In genomic region chr16:29742683-29743275, GRCh38 we compare ENCODE assay signal across 18 cellular contexts. TPM values are rescaled to one million over a fixed set of nuclear protein-coding genes. Genes with fewer than 3 reads are reported as not detected.
DNase-seq lines count a peak whose midpoint lies in the region; ATAC-seq, FAIRE-seq and TF ChIP-seq lines count a peak whose summit lies in the region.
"Had no signal": no experiment of that assay in that cellular context is flagged by ENCODE, and none has a peak within 500 bp of the region (broad histone marks: within the 10 kb centered on the region; RNA-seq: fewer than 3 reads in every experiment).

No MANE protein-coding gene starts in this region.

- CTCF ChIA-PET in activated CD8-positive, alpha-beta T cell treated with anti-CD3 and anti-CD28 coated beads for 36 hours (lab: Charles Lee) = interaction anchor here (1.0 to 1.8 kb wide), 2 partner anchors 42 to 48 kb away, joined by 3 to 6 read pairs; partner anchors contain the start of gene KIF22

- peak overlapping the region; percentile 49 for H3K4me3 ChIP-seq in CD4-positive, CD25-positive, alpha-beta regulatory T cell (ENCODE audit: low read depth, low read length)
- H3K4me3 ChIP-seq in mucosa of rectum (ENCODE audit: low read length in 2 of 2) (no peak overlapping the region), kidney (ENCODE audit: low read length in 2 of 2) (no peak overlapping the region)
- H3K4me3 ChIP-seq: left ventricle myocardium inferior, pancreas had no signal

- no peak for TF ChIP-seq CTCF in activated CD8-positive, alpha-beta T cell treated with anti-CD3 and anti-CD28 coated beads for 36 hours (IDR thresholded peaks at IDR 0.05)
- TF ChIP-seq CTCF in kidney (IDR thresholded peaks at IDR 0.05; ENCODE audit: borderline replicate concordance, extremely low read depth, insufficient read depth) = no peak

- H3K27ac Mint-ChIP-seq in CD4-positive, CD25-positive, alpha-beta regulatory T cell = peak overlapping the region; percentile 59 to 90 (median 89)
- H3K27ac Mint-ChIP-seq in activated CD8-positive, alpha-beta T cell treated with anti-CD3 and anti-CD28 coated beads for 36 hours = peak overlapping the region; percentile 97

- no peak for FAIRE-seq in kidney (lab: Jason Lieb, UNC)
- FAIRE-seq: pancreas had no signal

- DNase-seq in DMS79 treated with DMSO at 0.1 percent for 48 hours (lab: John Stamatoyannopoulos, UW) (peak; percentile 21), DMS79 (lab: John Stamatoyannopoulos, UW) (no peak), kidney (no peak), hippocampal formation (lab: John Stamatoyannopoulos, UW) (no peak), NCI-H2227 (lab: John Stamatoyannopoulos, UW; ENCODE audit: unreplicated experiment) (no peak)
- DNase-seq in CD4-positive, CD25-positive, alpha-beta regulatory T cell = no peak
- no peak for DNase-seq in activated CD8-positive, alpha-beta T cell treated with anti-CD3 and anti-CD28 coated beads for 36 hours
- DNase-seq: anterior cingulate cortex; C1 segment of cervical spinal cord; DND-41; foreskin keratinocyte; left ventricle myocardium inferior; NCI-H2081 treated with DMSO at 0.1 percent for 48 hours; pancreas; stimulated activated CD4-positive, alpha-beta T cell treated with anti-CD3 and anti-CD28 coated beads, Interleukin-4, amount 100 ng/mL, for 1 hour had no signal

- H3K9ac ChIP-seq in mucosa of rectum (ENCODE audit: low read depth in 1 of 2, low read length in 2 of 2) = no peak overlapping the region
- H3K9ac ChIP-seq in kidney (ENCODE audit: low read length in 2 of 2) = no peak overlapping the region

- peak overlapping the region; percentile 88 to 99 (median 92) for H3K4me3 Mint-ChIP-seq in CD4-positive, CD25-positive, alpha-beta regulatory T cell
- H3K4me3 Mint-ChIP-seq in activated CD8-positive, alpha-beta T cell treated with anti-CD3 and anti-CD28 coated beads for 36 hours = peak overlapping the region; percentile 84

- H3K27ac ChIP-seq in CD4-positive, CD25-positive, alpha-beta regulatory T cell (ENCODE audit: insufficient read depth, low read length, poor library complexity, severe bottlenecking) = peak overlapping the region; percentile 95
- H3K27ac ChIP-seq in mucosa of rectum (ENCODE audit: low read depth in 2 of 2, low read length in 2 of 2) (peak overlapping the region; percentile 9 to 29), kidney (ENCODE audit: low read depth in 2 of 2, low read length in 2 of 2) (no peak overlapping the region)
- H3K27ac ChIP-seq: 22Rv1, foreskin keratinocyte, left ventricle myocardium inferior, pancreas had no signal

- no peaks in the 10 kb centered on the region for H3K27me3 ChIP-seq in CD4-positive, CD25-positive, alpha-beta regulatory T cell (ENCODE audit: control insufficient read depth, insufficient read depth, low read length)
- no peaks in the 10 kb centered on the region for H3K27me3 ChIP-seq in mucosa of rectum (ENCODE audit: control insufficient read depth in 2 of 2, insufficient read depth in 2 of 2, low read length in 2 of 2)
- H3K27me3 ChIP-seq: pancreas had no signal

- peaks cover 92% of the 10 kb centered on the region for H3K4me1 ChIP-seq in CD4-positive, CD25-positive, alpha-beta regulatory T cell (ENCODE audit: control insufficient read depth, insufficient read depth, low read length, poor library complexity, severe bottlenecking)
- H3K4me1 ChIP-seq in mucosa of rectum (ENCODE audit: control insufficient read depth in 2 of 2, insufficient read depth in 2 of 2, low read length in 2 of 2) (peaks cover 41 to 69% of the 10 kb centered on the region in 2 donors), kidney (ENCODE audit: control insufficient read depth in 1 of 2, insufficient read depth in 1 of 2, low read depth in 1 of 2, low read length in 2 of 2) (no peaks in the 10 kb centered on the region)
- H3K4me1 ChIP-seq: foreskin keratinocyte, left ventricle myocardium inferior, pancreas had no signal

- POLR2A ChIA-PET in activated CD8-positive, alpha-beta T cell treated with anti-CD3 and anti-CD28 coated beads for 36 hours (lab: Charles Lee) = interaction anchor here (0.6 to 2.2 kb wide), 4 partner anchors 8 to 190 kb away, joined by 3 to 20 read pairs (median 4); no protein-coding TSS in a partner anchor

- peaks cover 50% of the 10 kb centered on the region for H3K36me3 Mint-ChIP-seq in CD4-positive, CD25-positive, alpha-beta regulatory T cell
- peaks cover 28% of the 10 kb centered on the region for H3K36me3 Mint-ChIP-seq in activated CD8-positive, alpha-beta T cell treated with anti-CD3 and anti-CD28 coated beads for 36 hours (ENCODE audit: low read depth)

- peaks cover 5% of the 10 kb centered on the region for H3K27me3 Mint-ChIP-seq in CD4-positive, CD25-positive, alpha-beta regulatory T cell
- H3K27me3 Mint-ChIP-seq in activated CD8-positive, alpha-beta T cell treated with anti-CD3 and anti-CD28 coated beads for 36 hours = no peaks in the 10 kb centered on the region

- ATAC-seq in CD4-positive, CD25-positive, alpha-beta regulatory T cell (ENCODE audit: low read depth in 2 of 2) = no peak
- no peak for ATAC-seq in activated CD8-positive, alpha-beta T cell treated with anti-CD3 and anti-CD28 coated beads for 36 hours
- ATAC-seq: foreskin keratinocyte, pancreas had no signal

- intact Hi-C loops in activated CD8-positive, alpha-beta T cell treated with anti-CD3 and anti-CD28 coated beads for 36 hours (cut with micrococcal nuclease) = loop anchor here (5.0 kb wide), 1 partner anchor 50 kb away; the partner anchor contains the start of gene KIF22
- intact Hi-C loops in kidney (cut with DNase I) = no loop called here

- H3K9me3 Mint-ChIP-seq in CD4-positive, CD25-positive, alpha-beta regulatory T cell = peaks cover 0 to 2% (median 0%) of the 10 kb centered on the region in 7 donors
- H3K9me3 Mint-ChIP-seq in activated CD8-positive, alpha-beta T cell treated with anti-CD3 and anti-CD28 coated beads for 36 hours = no peaks in the 10 kb centered on the region

- no peaks in the 10 kb centered on the region for H3K9me3 ChIP-seq in CD4-positive, CD25-positive, alpha-beta regulatory T cell (ENCODE audit: control insufficient read depth in 2 of 2, low read length in 2 of 2)
- H3K9me3 ChIP-seq in mucosa of rectum (ENCODE audit: control insufficient read depth in 2 of 2, low read length in 2 of 2) (no peaks in the 10 kb centered on the region), kidney (ENCODE audit: control insufficient read depth in 1 of 2, low read length in 2 of 2) (peaks cover 0 to 2% of the 10 kb centered on the region in 2 donors)
- H3K9me3 ChIP-seq: pancreas had no signal

- peaks cover 26% of the 10 kb centered on the region for H3K36me3 ChIP-seq in CD4-positive, CD25-positive, alpha-beta regulatory T cell (ENCODE audit: control insufficient read depth, insufficient read depth, low read length)
- H3K36me3 ChIP-seq in mucosa of rectum (ENCODE audit: control insufficient read depth in 2 of 2, insufficient read depth in 2 of 2, low read length in 2 of 2) (no peaks in the 10 kb centered on the region), kidney (ENCODE audit: control insufficient read depth in 1 of 2, insufficient read depth in 2 of 2, low read length in 2 of 2) (no peaks in the 10 kb centered on the region)
- H3K36me3 ChIP-seq: left ventricle myocardium inferior, pancreas had no signal

- peaks cover 20 to 89% (median 62%) of the 10 kb centered on the region in 4 donors for H3K4me1 Mint-ChIP-seq in CD4-positive, CD25-positive, alpha-beta regulatory T cell
- H3K4me1 Mint-ChIP-seq in activated CD8-positive, alpha-beta T cell treated with anti-CD3 and anti-CD28 coated beads for 36 hours (ENCODE audit: low read depth) = peaks cover 74% of the 10 kb centered on the region

RNA-seq across cellular contexts. Expression of gene C16orf54, which starts 3.0 kb away (rescaled TPM):
- 89.4 TPM for total RNA-seq in CD4-positive, CD25-positive, alpha-beta regulatory T cell
- 10 to 100 TPM; 31.4 to 84.9 (median 57.2) TPM for polyA plus RNA-seq in CD4-positive, CD25-positive, alpha-beta regulatory T cell
- total RNA-seq in activated CD8-positive, alpha-beta T cell treated with anti-CD3 and anti-CD28 coated beads for 36 hours = 10 to 100 TPM; 22.2 to 22.4 TPM
- total RNA-seq in kidney = 4.9 TPM
- 0.39 TPM for polyA plus RNA-seq in kidney (ENCODE audit: insufficient read depth, low read depth, low replicate concordance)
- total RNA-seq: foreskin keratinocyte had no signal
- polyA plus RNA-seq: foreskin keratinocyte had no signal

RNA-seq across cellular contexts. Expression of gene ZG16, which starts 35.3 kb away (rescaled TPM):
- total RNA-seq in CD4-positive, CD25-positive, alpha-beta regulatory T cell = not detected
- polyA plus RNA-seq in CD4-positive, CD25-positive, alpha-beta regulatory T cell = not detected
- not detected for total RNA-seq in activated CD8-positive, alpha-beta T cell treated with anti-CD3 and anti-CD28 coated beads for 36 hours
- total RNA-seq in kidney = not detected
- polyA plus RNA-seq in kidney (ENCODE audit: insufficient read depth, low read depth, low replicate concordance) = not detected
- total RNA-seq: foreskin keratinocyte, left ventricle myocardium inferior, mucosa of gallbladder had no signal

RNA-seq across cellular contexts. Expression of gene KIF22, which starts 47.8 kb away (rescaled TPM):
- 89.1 TPM for total RNA-seq in CD4-positive, CD25-positive, alpha-beta regulatory T cell
- polyA plus RNA-seq in CD4-positive, CD25-positive, alpha-beta regulatory T cell = 10 to 100 TPM; 49.4 to 65.1 (median 56.1) TPM
- 100 to 1,000 TPM; 160 to 165 TPM for total RNA-seq in activated CD8-positive, alpha-beta T cell treated with anti-CD3 and anti-CD28 coated beads for 36 hours
- 32.3 TPM for total RNA-seq in kidney
- 42.9 TPM for polyA plus RNA-seq in kidney (ENCODE audit: insufficient read depth, low read depth, low replicate concordance)

Comparison
In these comparisons a context has a peak if more than half of its experiments do, and no peak if none do; other contexts are left out.
1. H3K27ac ChIP-seq: peak in CD4-positive, CD25-positive, alpha-beta regulatory T cell (single experiment) and mucosa of rectum (2 of 2); none in kidney (0 of 2).